In the genomic region with DNA sequence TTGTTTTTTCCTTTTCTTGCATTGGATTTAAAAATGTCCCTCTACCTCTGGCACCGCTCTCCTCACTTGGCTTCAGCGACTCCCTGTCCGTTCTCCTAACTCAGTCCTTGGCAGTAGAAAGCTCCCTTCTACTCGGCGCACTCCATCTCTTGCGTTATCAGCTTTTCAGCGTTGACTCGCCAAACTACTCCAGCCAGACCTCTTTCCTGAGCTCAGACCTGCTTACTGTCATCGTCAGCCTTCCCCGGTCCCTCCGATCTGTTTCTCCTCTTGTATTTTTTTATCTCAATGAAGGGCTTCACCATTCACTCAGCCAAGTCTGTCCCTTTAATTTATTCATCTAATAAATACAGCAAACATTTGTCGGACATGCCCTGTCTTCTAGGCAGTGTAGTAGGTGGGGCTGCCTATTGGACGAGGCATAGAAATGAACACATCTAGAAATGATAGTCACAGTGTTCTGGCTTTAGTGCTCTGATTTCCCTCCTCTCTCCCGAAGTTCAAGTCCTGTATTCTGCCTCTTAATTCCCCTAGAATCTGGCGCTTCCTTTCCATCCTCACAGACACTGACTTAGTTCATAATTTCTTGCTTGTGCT, we compare ENCODE assay signal across 8 cellular contexts. TPM values are rescaled to one million over a fixed set of nuclear protein-coding genes. Genes with fewer than 3 reads are reported as not detected.
DNase-seq lines count a peak whose midpoint lies in the region; ATAC-seq, FAIRE-seq and TF ChIP-seq lines count a peak whose summit lies in the region.

No MANE protein-coding gene starts in this region.

- peak overlapping the region; percentile 89 for H3K4me2 ChIP-seq in A549

- CTCF ChIA-PET in A549 (lab: Yijun Ruan, JAX), result no interaction called here

- POLR2A ChIA-PET in A549 (lab: Yijun Ruan, JAX), result interaction anchor here (1.2 kb wide), 1 partner anchor 97 kb away, joined by 4 read pairs; the partner anchor contains the start of gene PCSK7

- H3K9me3 ChIP-seq in A549 (no peaks in the 10 kb centered on the region), WERI-Rb-1 (ENCODE audit: severe bottlenecking) (no peaks in the 10 kb centered on the region), heart left ventricle (no peaks in the 10 kb centered on the region)

- peak overlapping the region; percentile 63 for H3K9ac ChIP-seq in rectal smooth muscle tissue (ENCODE audit: low read length)

- TF ChIP-seq POLR2A in A549 (IDR thresholded peaks at IDR 0.05; ENCODE audit: low read length) (no peak), GM18505 (IDR thresholded peaks at IDR 0.05; ENCODE audit: borderline replicate concordance, extremely low read depth, insufficient read depth, insufficient read length) (no peak), heart left ventricle (IDR thresholded peaks at IDR 0.05) (no peak)

- H3K36me3 ChIP-seq in WERI-Rb-1 (peaks cover 5% of the 10 kb centered on the region; the same call in 1 of the 2 replicates), heart left ventricle (no peaks in the 10 kb centered on the region), rectal smooth muscle tissue (ENCODE audit: control insufficient read depth, insufficient read depth, low read length) (no peaks in the 10 kb centered on the region)

- WGBS in A549 (ENCODE audit: missing lambda C conversion rate), result 9% methylated on average over 15 of the region's 15 CpGs
- 3 to 4% (median 4%) methylated on average over 15 of the region's 15 CpGs for WGBS in heart left ventricle, 4 donors

- H3K4me1 ChIP-seq in A549 (peaks cover 8% of the 10 kb centered on the region; the same call in 2 of the 3 replicates), heart left ventricle (peaks cover 0 to 20% (median 9%) of the 10 kb centered on the region in 12 donors), rectal smooth muscle tissue (ENCODE audit: control insufficient read depth, insufficient read depth, low read length) (peaks cover 8% of the 10 kb centered on the region)

- no peak for FAIRE-seq in A549 (lab: Jason Lieb, UNC)

- TF ChIP-seq CTCF in A549 (IDR thresholded peaks at IDR 0.05) (no peak), WERI-Rb-1 (IDR thresholded peaks at IDR 0.05; ENCODE audit: low read depth, low read length) (no peak), heart left ventricle (IDR thresholded peaks at IDR 0.05) (no peak)

- no peak for TF ChIP-seq EP300 in A549 (IDR thresholded peaks at IDR 0.05)

- H3K27me3 ChIP-seq in WERI-Rb-1 (ENCODE audit: insufficient read depth, low read depth, severe bottlenecking) (no peaks in the 10 kb centered on the region), heart left ventricle (no peaks in the 10 kb centered on the region), rectal smooth muscle tissue (ENCODE audit: control insufficient read depth, insufficient read depth, low read length) (no peaks in the 10 kb centered on the region)

- peak overlapping the region; percentile 90 to 95 for H3K27ac ChIP-seq in A549
- H3K27ac ChIP-seq in WERI-Rb-1, result peak overlapping the region; percentile 90
- peak overlapping the region; percentile 28 to 95 (median 90) for H3K27ac ChIP-seq in heart left ventricle
- peak overlapping the region; percentile 90 for H3K27ac ChIP-seq in rectal smooth muscle tissue (ENCODE audit: low read depth, low read length)

- no peak for TF ChIP-seq RAD21 in A549 (conservative IDR thresholded peaks at IDR 0.05 in 1 of 2, IDR thresholded peaks at IDR 0.05 in 1 of 2)

- peak overlapping the region; percentile 68 for H3K4me3 ChIP-seq in A549
- peak overlapping the region; percentile 81 for H3K4me3 ChIP-seq in WERI-Rb-1 (ENCODE audit: low read depth, low read length)
- peak overlapping the region; percentile 49 to 90 (median 71) for H3K4me3 ChIP-seq in heart left ventricle
- peak overlapping the region; percentile 88 for H3K4me3 ChIP-seq in rectal smooth muscle tissue (ENCODE audit: low read length)

- peak; percentile 30 to 56; a peak in 5 of 6 replicates for ATAC-seq in A549
- ATAC-seq in GM18505 (IDR thresholded peaks at IDR 0.05; ENCODE audit: unreplicated experiment), result peak; percentile 8
- peak; percentile 56 to 74 (median 63) for ATAC-seq in heart left ventricle
- ATAC-seq in GM21367 (IDR thresholded peaks at IDR 0.05; ENCODE audit: unreplicated experiment), result no peak

- no peak for DNase-seq in A549 (ENCODE audit: low read depth in 1 of 2, low spot score in 1 of 2)
- peak; percentile 23 to 40 for DNase-seq in Kasumi-1 (lab: John Stamatoyannopoulos, UW)
- DNase-seq in WERI-Rb-1, result no peak
- DNase-seq in heart left ventricle, result peak in 4 of 5 donors; percentile 34 to 65 (median 52)
- DNase-seq in occipital lobe (lab: John Stamatoyannopoulos, UW), result no peak

- intact Hi-C loops in heart left ventricle (cut with DNase I), result no loop called here

TF ChIP-seq in A549, 52 proteins besides CTCF, POLR2A, EP300 and RAD21 (continues in another document):
- no peak for TF ChIP-seq CBX2 (IDR thresholded peaks at IDR 0.05; ENCODE audit: borderline replicate concordance, low read depth)
- no peak for TF ChIP-seq CBX8 (IDR thresholded peaks at IDR 0.05)
- no peak for TF ChIP-seq ZFP36 (IDR thresholded peaks at IDR 0.05; ENCODE audit: borderline replicate concordance, partially characterized antibody)
- no peak for TF ChIP-seq FOSL2 (IDR thresholded peaks at IDR 0.05)
- no peak for TF ChIP-seq FOSL2 (CRISPR knock-in tag; IDR thresholded peaks at IDR 0.05)
- TF ChIP-seq ESRRA (IDR thresholded peaks at IDR 0.05; ENCODE audit: borderline replicate concordance, low read length), result no peak
- no peak for TF ChIP-seq TFCP2L1 (CRISPR knock-in tag; IDR thresholded peaks at IDR 0.05)
- TF ChIP-seq HMGXB4 (CRISPR knock-in tag; IDR thresholded peaks at IDR 0.05; ENCODE audit: borderline replicate concordance), result no peak
- TF ChIP-seq HEYL (CRISPR knock-in tag; IDR thresholded peaks at IDR 0.05), result no peak
- TF ChIP-seq, protein P1, sequence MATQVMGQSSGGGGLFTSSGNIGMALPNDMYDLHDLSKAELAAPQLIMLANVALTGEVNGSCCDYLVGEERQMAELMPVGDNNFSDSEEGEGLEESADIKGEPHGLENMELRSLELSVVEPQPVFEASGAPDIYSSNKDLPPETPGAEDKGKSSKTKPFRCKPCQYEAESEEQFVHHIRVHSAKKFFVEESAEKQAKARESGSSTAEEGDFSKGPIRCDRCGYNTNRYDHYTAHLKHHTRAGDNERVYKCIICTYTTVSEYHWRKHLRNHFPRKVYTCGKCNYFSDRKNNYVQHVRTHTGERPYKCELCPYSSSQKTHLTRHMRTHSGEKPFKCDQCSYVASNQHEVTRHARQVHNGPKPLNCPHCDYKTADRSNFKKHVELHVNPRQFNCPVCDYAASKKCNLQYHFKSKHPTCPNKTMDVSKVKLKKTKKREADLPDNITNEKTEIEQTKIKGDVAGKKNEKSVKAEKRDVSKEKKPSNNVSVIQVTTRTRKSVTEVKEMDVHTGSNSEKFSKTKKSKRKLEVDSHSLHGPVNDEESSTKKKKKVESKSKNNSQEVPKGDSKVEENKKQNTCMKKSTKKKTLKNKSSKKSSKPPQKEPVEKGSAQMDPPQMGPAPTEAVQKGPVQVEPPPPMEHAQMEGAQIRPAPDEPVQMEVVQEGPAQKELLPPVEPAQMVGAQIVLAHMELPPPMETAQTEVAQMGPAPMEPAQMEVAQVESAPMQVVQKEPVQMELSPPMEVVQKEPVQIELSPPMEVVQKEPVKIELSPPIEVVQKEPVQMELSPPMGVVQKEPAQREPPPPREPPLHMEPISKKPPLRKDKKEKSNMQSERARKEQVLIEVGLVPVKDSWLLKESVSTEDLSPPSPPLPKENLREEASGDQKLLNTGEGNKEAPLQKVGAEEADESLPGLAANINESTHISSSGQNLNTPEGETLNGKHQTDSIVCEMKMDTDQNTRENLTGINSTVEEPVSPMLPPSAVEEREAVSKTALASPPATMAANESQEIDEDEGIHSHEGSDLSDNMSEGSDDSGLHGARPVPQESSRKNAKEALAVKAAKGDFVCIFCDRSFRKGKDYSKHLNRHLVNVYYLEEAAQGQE (IDR thresholded peaks at IDR 0.05), result no peak

RNA-seq across cellular contexts. Expression of gene CEP164, which starts 0.9 kb away (rescaled TPM):
- polyA plus RNA-seq in A549 (2011; rRNA removed), result 13.3 and 19.6 TPM in 2 replicates
- polyA plus RNA-seq in A549 (2012; cell fraction: cytosol; rRNA removed), result 12.2 and 13.5 TPM in 2 replicates
- polyA plus RNA-seq in A549 (2012; cell fraction: nucleus; rRNA removed), result 55.9 and 56.8 TPM in 2 replicates
- 16.4 to 17.4 TPM (median 16.6 TPM) in 3 replicates for polyA plus RNA-seq in A549 (2017; fragmentation: RNase III; extraction: RNeasy Plus Mini Kit Qiagen cat#74134 plus additional on column Dnase treatment)
- polyA minus RNA-seq in A549 (2011; rRNA and poly(A)+ RNA removed), result 14.8 and 22.1 TPM in 2 replicates
- 10 to 100 TPM in 2 of 9 donors, 1 to 10 TPM in 7; 2.6 to 15.4 (median 7.3) TPM for total RNA-seq in heart left ventricle
- polyA plus RNA-seq in heart left ventricle, result 1 to 10 TPM; 5.4 to 6.6 TPM
- total RNA-seq in occipital lobe, result 19.5 TPM

RNA-seq across cellular contexts. Expression of gene BACE1, which starts 12.5 kb away (rescaled TPM):
- polyA plus RNA-seq in A549 (2011; rRNA removed) (6.1 and 8.7 TPM in 2 replicates), A549 (2017; fragmentation: RNase III; extraction: RNeasy Plus Mini Kit Qiagen cat#74134 plus additional on column Dnase treatment) (6.3 to 7.8 TPM (median 7.8 TPM) in 3 replicates), heart left ventricle (10 to 100 TPM in 1 of 2 donors, 1 to 10 TPM in 1; 3.8 to 12.4 TPM)
- polyA plus RNA-seq in A549 (2012; cell fraction: cytosol; rRNA removed), result 6.5 and 8.3 TPM in 2 replicates
- 10.5 and 11.6 TPM in 2 replicates for polyA plus RNA-seq in A549 (2012; cell fraction: nucleus; rRNA removed)
- polyA minus RNA-seq in A549 (2011; rRNA and poly(A)+ RNA removed), result 18.3 and 22.6 TPM in 2 replicates
- total RNA-seq in heart left ventricle (10 to 100 TPM; 12.7 to 21.4 (median 17.3) TPM), occipital lobe (24.6 TPM)

RNA-seq across cellular contexts. Expression of gene BACE1-AS, which starts 37.4 kb away (rescaled TPM):
- polyA plus RNA-seq in A549 (2011; rRNA removed), result 4.4 and 5.4 TPM in 2 replicates
- polyA plus RNA-seq in A549 (2012; cell fraction: cytosol; rRNA removed), result 1.1 and 1.6 TPM in 2 replicates
- 2.4 and 3.3 TPM in 2 replicates for polyA plus RNA-seq in A549 (2012; cell fraction: nucleus; rRNA removed)
- polyA plus RNA-seq in A549 (2017; fragmentation: RNase III; extraction: RNeasy Plus Mini Kit Qiagen cat#74134 plus additional on column Dnase treatment), result 1.7 to 2.0 TPM (median 1.8 TPM) in 3 replicates
- polyA minus RNA-seq in A549 (2011; rRNA and poly(A)+ RNA removed), result 9.6 and 10.6 TPM in 2 replicates
- 10 to 100 TPM in 5 of 9 donors, 1 to 10 TPM in 4; 5.8 to 16.6 (median 10.8) TPM for total RNA-seq in heart left ventricle
- polyA plus RNA-seq in heart left ventricle, result 1 to 10 TPM; 4.2 to 9.8 TPM
- 5.3 TPM for total RNA-seq in occipital lobe

Comparison
In these comparisons a context has a peak if more than half of its experiments do, and no peak if none do; other contexts are left out.
1. DNase-seq: peak in Kasumi-1 (2 of 2) and heart left ventricle (4 of 5); none in A549 (0 of 2), WERI-Rb-1 (single experiment) and occipital lobe (single experiment).
2. Peak in every context shown above with its lines, with median percentiles within 50 percentile points of each other: H3K27ac ChIP-seq and H3K4me3 ChIP-seq.